Comparison of ENCODE assay signal across 8 cellular contexts in genomic region chr7:149090397-149091195, GRCh38. TPM values are rescaled to one million over a fixed set of nuclear protein-coding genes. Genes with fewer than 3 reads are reported as not detected.
DNase-seq lines count a peak whose midpoint lies in the region; TF ChIP-seq lines count a peak whose summit lies in the region.

ZNF786 (minus strand) TSS chr7:149090718; CDS start chr7:149090640, 78 bp downstream.

- peak within 1 kb of the TSS; percentile 74 for H2BK15ac ChIP-seq in neuronal stem cell (ENCODE audit: low read length)

- peak within 1 kb of the TSS; percentile 97 for H2AFZ ChIP-seq in neuronal stem cell (ENCODE audit: low read length)

- peak within 1 kb of the TSS; percentile 32 for H3K23ac ChIP-seq in neuronal stem cell (ENCODE audit: low read depth, low read length, poor library complexity)

- H3K27me3 ChIP-seq in H7 (ENCODE audit: control insufficient read depth, insufficient read depth, low read length) (no peaks in the 10 kb centered on the region), neuronal stem cell (ENCODE audit: control insufficient read depth in 3 of 3, insufficient read depth in 3 of 3, low read depth in 1 of 3, low read length in 3 of 3) (peaks cover 0 to 2% (median 0%) of the 10 kb centered on the region in 3 experiments), subcutaneous abdominal adipose tissue (ENCODE audit: control insufficient read depth in 5 of 5, insufficient read depth in 4 of 5, low read length in 5 of 5) (no peaks in the 10 kb centered on the region)

- peak within 1 kb of the TSS; percentile 91 for H3K9ac ChIP-seq in neuronal stem cell (ENCODE audit: low read depth, low read length, poor library complexity)
- H3K9ac ChIP-seq in subcutaneous abdominal adipose tissue (ENCODE audit: low read length in 5 of 5) = peak within 1 kb of the TSS; percentile 56 to 95 (median 94)

- H3K36me3 ChIP-seq in H7 (replicated peaks; ENCODE audit: control insufficient read depth, insufficient read depth, low read length) (no peaks in the 10 kb centered on the region; the same call in none of the 2 replicates), neuronal stem cell (replicated peaks in 1 of 2; ENCODE audit: control insufficient read depth in 2 of 2, insufficient read depth in 2 of 2, low read length in 2 of 2) (peaks cover 4 to 30% of the 10 kb centered on the region in 2 donors), subcutaneous abdominal adipose tissue (ENCODE audit: control insufficient read depth in 5 of 5, insufficient read depth in 5 of 5, low read length in 5 of 5) (no peaks in the 10 kb centered on the region)

- H3K9me3 ChIP-seq in neuronal stem cell (replicated peaks in 1 of 2; ENCODE audit: control insufficient read depth in 2 of 2, insufficient read depth in 1 of 2, low read depth in 1 of 2, low read length in 2 of 2) (peaks cover 3 to 20% of the 10 kb centered on the region in 2 donors), subcutaneous abdominal adipose tissue (ENCODE audit: control insufficient read depth in 5 of 5, low read length in 5 of 5) (no peaks in the 10 kb centered on the region)

- H3K4me3 ChIP-seq in H7 (ENCODE audit: insufficient read depth, low read depth, low read length) (peak within 1 kb of the TSS; percentile 98), foreskin fibroblast (ENCODE audit: low read depth in 1 of 2, low read length in 2 of 2) (peak within 1 kb of the TSS; percentile 79 to 88), neuronal stem cell (ENCODE audit: low read length in 2 of 2) (peak within 1 kb of the TSS; percentile 84 to 94), subcutaneous abdominal adipose tissue (ENCODE audit: low read depth in 1 of 5, low read length in 5 of 5) (peak within 1 kb of the TSS; percentile 86 to 97 (median 95))

- H2BK5ac ChIP-seq in neuronal stem cell (ENCODE audit: low read length) = peak within 1 kb of the TSS; percentile 56

- H4K8ac ChIP-seq in neuronal stem cell (ENCODE audit: low read depth, low read length) = peak within 1 kb of the TSS; percentile 52

- peak within 1 kb of the TSS; percentile 24 for H2BK12ac ChIP-seq in neuronal stem cell (ENCODE audit: low read length)

- peaks cover 0 to 3% of the 10 kb centered on the region in 2 donors for H3K4me1 ChIP-seq in neuronal stem cell (ENCODE audit: control insufficient read depth in 2 of 2, insufficient read depth in 1 of 2, low read depth in 1 of 2, low read length in 2 of 2)
- peaks cover 0 to 15% (median 9%) of the 10 kb centered on the region in 5 donors for H3K4me1 ChIP-seq in subcutaneous abdominal adipose tissue (ENCODE audit: control insufficient read depth in 5 of 5, insufficient read depth in 5 of 5, low read length in 5 of 5)

- peak within 1 kb of the TSS; percentile 92 for H3K18ac ChIP-seq in neuronal stem cell (ENCODE audit: low read length)

- peak within 1 kb of the TSS; percentile 53 for H3K4ac ChIP-seq in neuronal stem cell (ENCODE audit: low read length)

- TF ChIP-seq CTCF in foreskin fibroblast (IDR thresholded peaks at IDR 0.05; ENCODE audit: low read depth, low read length) = peak; percentile 84

- H3K27ac ChIP-seq in neuronal stem cell (replicated peaks; ENCODE audit: low read length) (peak within 1 kb of the TSS; percentile 88), subcutaneous abdominal adipose tissue (ENCODE audit: low read depth, low read length) (peak within 1 kb of the TSS; percentile 83)

- TF ChIP-seq POLR2A in Raji (IDR thresholded peaks at IDR 0.05; ENCODE audit: insufficient read depth, low read depth, low read length) = peak; percentile 93

- peaks cover 4% of the 10 kb centered on the region for H3K79me1 ChIP-seq in neuronal stem cell (ENCODE audit: low read depth, low read length)

- peak within 1 kb of the TSS; percentile 2 for H2AK5ac ChIP-seq in neuronal stem cell (ENCODE audit: low read depth, low read length)

- H3K4me2 ChIP-seq in neuronal stem cell (ENCODE audit: insufficient read depth, low read length, poor library complexity, severe bottlenecking) = peak within 1 kb of the TSS; percentile 80

- H4K91ac ChIP-seq in neuronal stem cell (ENCODE audit: low read depth, low read length, poor library complexity) = no peak within 1 kb of the TSS

- H3K14ac ChIP-seq in neuronal stem cell (ENCODE audit: low read length) = peak within 1 kb of the TSS; percentile 89

- peak; percentile 92 for DNase-seq in GDM1 (lab: John Stamatoyannopoulos, UW)
- DNase-seq in H7 = peak; percentile 96
- peak; percentile 98 for DNase-seq in LoVo (ENCODE audit: low spot score)
- DNase-seq in activated effector memory CD4-positive, alpha-beta T cell treated with anti-CD3 and anti-CD28 coated beads, Interleukin-2, amount 50 U/mL, for 16 hours = peak; percentile 98
- DNase-seq in foreskin fibroblast = peak; percentile 91 to 98
- peak; percentile 91 for DNase-seq in neuronal stem cell (ENCODE audit: low spot score)

- no CpG with 5 or more reads among the region's 77 CpGs for WGBS in neuronal stem cell (ENCODE audit: extremely low coverage in 2 of 2, insufficient read length in 2 of 2, insufficient replicate concordance in 1 of 2), 2 donors

- H2BK120ac ChIP-seq in neuronal stem cell (ENCODE audit: low read depth, low read length) = peak within 1 kb of the TSS; percentile 87

RNA-seq across cellular contexts. Expression of gene ZNF786, which starts in this region (rescaled TPM):
- total RNA-seq in H7 (2014; rRNA removed; shearing (Covaris generic)) = 6.4 and 7.5 TPM in 2 replicates
- 6.2 TPM for polyA plus RNA-seq in neuronal stem cell (2013, experiment 1 of 2)
- polyA plus RNA-seq in neuronal stem cell (2013, experiment 2 of 2) = 6.4 TPM

Comparison
In these comparisons a context has a peak if more than half of its experiments do, and no peak if none do; other contexts are left out.
1. Peak in every context shown above with its lines: DNase-seq, H3K4me3 ChIP-seq and H3K27ac ChIP-seq.